Comparison of ENCODE assay signal across 9 cellular contexts in the genomic region with DNA sequence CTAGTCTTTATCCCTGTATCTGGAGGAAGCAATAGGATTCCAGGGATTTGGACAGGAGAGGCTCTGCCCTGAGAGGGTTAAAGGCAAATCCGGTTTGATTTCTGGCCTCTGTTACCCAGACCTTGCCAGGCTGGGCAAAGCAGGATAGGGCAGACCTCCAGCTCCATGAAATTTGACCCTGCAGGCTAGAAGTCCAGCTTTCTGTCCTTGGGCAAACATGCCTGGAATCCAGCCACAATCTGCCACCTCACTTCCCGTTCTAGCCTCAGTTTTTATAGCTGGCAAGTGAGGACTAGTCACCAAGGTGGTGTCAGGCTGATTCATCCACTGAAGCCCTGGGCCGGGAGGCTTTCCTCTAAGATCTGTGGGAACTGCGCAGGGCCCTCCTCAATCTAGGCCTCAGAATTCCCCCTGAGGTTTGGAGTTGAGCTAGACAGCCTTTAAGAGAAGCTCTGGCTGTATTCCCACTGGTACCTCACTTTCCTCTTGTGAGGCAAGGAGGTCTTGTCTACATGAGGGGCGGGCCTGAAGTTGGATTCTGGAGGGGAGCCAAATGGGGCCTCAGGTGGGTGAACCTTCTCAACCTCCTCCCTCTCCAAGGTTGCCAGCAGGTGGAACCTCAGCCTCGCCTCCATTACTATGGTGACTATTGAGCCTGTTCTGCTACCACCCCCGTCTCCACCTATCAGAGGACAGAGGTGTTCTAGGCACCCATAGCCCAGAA. TPM values are rescaled to one million over a fixed set of nuclear protein-coding genes. Genes with fewer than 3 reads are reported as not detected.
DNase-seq lines count a peak whose midpoint lies in the region; ATAC-seq and TF ChIP-seq lines count a peak whose summit lies in the region.
"Had no signal": no experiment of that assay in that cellular context is flagged by ENCODE, and none has a peak within 500 bp of the region (broad histone marks: within the 10 kb centered on the region; RNA-seq: fewer than 3 reads in every experiment).

No MANE protein-coding gene starts in this region.

- H3K9me3 Mint-ChIP-seq in stimulated activated naive CD8-positive, alpha-beta T cell treated with anti-CD3 and anti-CD28 coated beads, Interleukin-15, amount 100 ng/mL, for 72 hours: no peaks in the 10 kb centered on the region
- H3K9me3 Mint-ChIP-seq in activated T-helper 1 cell treated with anti-CD3 and anti-CD28 coated beads, Interleukin-12 subunit alpha, Interleukin-12 subunit beta, Interleukin-2, Interleukin-4 antibody, amounts not matched to agents 30 ng/mL and 10 ng/mL and 1 ng/mL, durations not matched to agents 14 hours and 24 hours and 36 hours: no peaks in the 10 kb centered on the region
- H3K9me3 Mint-ChIP-seq: activated naive CD8-positive, alpha-beta T cell treated with anti-CD3 and anti-CD28 coated beads, Interleukin-2, amount 10 ng/mL, durations not matched to agents 7 days and 5 days had no signal

- TF ChIP-seq CTCF in BJ (IDR thresholded peaks at IDR 0.05; ENCODE audit: insufficient read depth, low read depth, low read length) (no peak), brain microvascular endothelial cell (IDR thresholded peaks at IDR 0.05; ENCODE audit: low read depth, low read length, missing control alignments) (no peak), transverse colon (IDR thresholded peaks at IDR 0.05) (no peak)

- no peak for ATAC-seq in stimulated activated naive CD8-positive, alpha-beta T cell treated with anti-CD3 and anti-CD28 coated beads, Interleukin-15, amount 100 ng/mL, for 72 hours

- peak; percentile 67 for TF ChIP-seq POLR2A in transverse colon (IDR thresholded peaks at IDR 0.05)

- peak overlapping the region; percentile 68 for H3K27ac ChIP-seq in brain microvascular endothelial cell
- peak overlapping the region; percentile 86 to 91 (median 88) for H3K27ac ChIP-seq in transverse colon

- H3K27me3 Mint-ChIP-seq in stimulated activated naive CD8-positive, alpha-beta T cell treated with anti-CD3 and anti-CD28 coated beads, Interleukin-15, amount 100 ng/mL, for 72 hours: no peaks in the 10 kb centered on the region
- peaks cover 6% of the 10 kb centered on the region for H3K27me3 Mint-ChIP-seq in activated T-helper 1 cell treated with anti-CD3 and anti-CD28 coated beads, Interleukin-12 subunit alpha, Interleukin-12 subunit beta, Interleukin-2, Interleukin-4 antibody, amounts not matched to agents 30 ng/mL and 10 ng/mL and 1 ng/mL, durations not matched to agents 14 hours and 24 hours and 36 hours (ENCODE audit: insufficient read depth)
- H3K27me3 Mint-ChIP-seq: activated naive CD8-positive, alpha-beta T cell treated with anti-CD3 and anti-CD28 coated beads, Interleukin-2, amount 10 ng/mL, durations not matched to agents 7 days and 5 days had no signal

- in situ Hi-C loops in brain microvascular endothelial cell (cut with HindIII; ENCODE audit: low pct_ligation_motif_present, low sequenced_read_pairs) (loop anchor here (10.0 kb wide), 1 partner anchor 148 kb away; no protein-coding TSS in a partner anchor), transverse colon (cut with MboI; ENCODE audit: low pct_ligation_motif_present in 1 of 4, low pct_unique_long_range_greater_than_20kb in 1 of 4, low sequenced_read_pairs in 3 of 4) (no loop called here)

- H3K4me3 ChIP-seq in BJ (ENCODE audit: low read depth, low read length) (no peak overlapping the region), brain microvascular endothelial cell (ENCODE audit: low read depth, low read length) (no peak overlapping the region), transverse colon (peak overlapping the region in 1 of 4 donors; percentile 55)

- H3K9me3 ChIP-seq in transverse colon: no peaks in the 10 kb centered on the region

- DNase-seq in BJ (ENCODE audit: low read depth): peak; percentile 80
- DNase-seq in NCI-H1105 treated with DMSO at 0.1 percent for 48 hours (lab: John Stamatoyannopoulos, UW): peak; percentile 97
- DNase-seq in brain microvascular endothelial cell: peak; percentile 93
- peak; percentile 100 for DNase-seq in kidney tubule cell (ENCODE audit: low spot score)
- DNase-seq in transverse colon: peak; percentile 89
- DNase-seq in stimulated activated naive CD8-positive, alpha-beta T cell treated with anti-CD3 and anti-CD28 coated beads, Interleukin-15, amount 100 ng/mL, for 72 hours: no peak
- no peak for DNase-seq in activated CD4-positive, alpha-beta T cell treated with anti-CD3 and anti-CD28 coated beads for 1 hour
- no peak for DNase-seq in activated T-helper 1 cell treated with anti-CD3 and anti-CD28 coated beads, Interleukin-12 subunit alpha, Interleukin-12 subunit beta, Interleukin-2, Interleukin-4 antibody, amounts not matched to agents 30 ng/mL and 10 ng/mL and 1 ng/mL, durations not matched to agents 14 hours and 24 hours and 36 hours (ENCODE audit: low spot score)
- DNase-seq: activated naive CD8-positive, alpha-beta T cell treated with anti-CD3 and anti-CD28 coated beads, Interleukin-2, amount 10 ng/mL, durations not matched to agents 7 days and 5 days had no signal

- WGBS in transverse colon (ENCODE audit: low coverage in 1 of 2), 2 donors: 8 to 46% methylated on average over 2 to 7 of the region's 7 CpGs

- POLR2A ChIA-PET in BJ (lab: Charles Lee): no interaction called here

- intact Hi-C loops in transverse colon (cut with DNase I; ENCODE audit: low total_unique reads): no loop called here
- intact Hi-C loops in activated T-helper 1 cell treated with anti-CD3 and anti-CD28 coated beads, Interleukin-12 subunit alpha, Interleukin-12 subunit beta, Interleukin-2, Interleukin-4 antibody, amounts not matched to agents 30 ng/mL and 10 ng/mL and 1 ng/mL, durations not matched to agents 14 hours and 24 hours and 36 hours (cut with micrococcal nuclease): no loop called here

- H3K4me1 Mint-ChIP-seq in stimulated activated naive CD8-positive, alpha-beta T cell treated with anti-CD3 and anti-CD28 coated beads, Interleukin-15, amount 100 ng/mL, for 72 hours: peaks cover 28% of the 10 kb centered on the region
- peaks cover 22% of the 10 kb centered on the region for H3K4me1 Mint-ChIP-seq in activated T-helper 1 cell treated with anti-CD3 and anti-CD28 coated beads, Interleukin-12 subunit alpha, Interleukin-12 subunit beta, Interleukin-2, Interleukin-4 antibody, amounts not matched to agents 30 ng/mL and 10 ng/mL and 1 ng/mL, durations not matched to agents 14 hours and 24 hours and 36 hours (ENCODE audit: low read depth)

- H3K4me3 Mint-ChIP-seq in stimulated activated naive CD8-positive, alpha-beta T cell treated with anti-CD3 and anti-CD28 coated beads, Interleukin-15, amount 100 ng/mL, for 72 hours: no peak overlapping the region
- no peak overlapping the region for H3K4me3 Mint-ChIP-seq in activated T-helper 1 cell treated with anti-CD3 and anti-CD28 coated beads, Interleukin-12 subunit alpha, Interleukin-12 subunit beta, Interleukin-2, Interleukin-4 antibody, amounts not matched to agents 30 ng/mL and 10 ng/mL and 1 ng/mL, durations not matched to agents 14 hours and 24 hours and 36 hours
- H3K4me3 Mint-ChIP-seq: activated naive CD8-positive, alpha-beta T cell treated with anti-CD3 and anti-CD28 coated beads, Interleukin-2, amount 10 ng/mL, durations not matched to agents 7 days and 5 days had no signal

- H3K27ac Mint-ChIP-seq in stimulated activated naive CD8-positive, alpha-beta T cell treated with anti-CD3 and anti-CD28 coated beads, Interleukin-15, amount 100 ng/mL, for 72 hours: peak overlapping the region in 1 of 2 donors; percentile 59
- H3K27ac Mint-ChIP-seq in activated T-helper 1 cell treated with anti-CD3 and anti-CD28 coated beads, Interleukin-12 subunit alpha, Interleukin-12 subunit beta, Interleukin-2, Interleukin-4 antibody, amounts not matched to agents 30 ng/mL and 10 ng/mL and 1 ng/mL, durations not matched to agents 14 hours and 24 hours and 36 hours: no peak overlapping the region
- H3K27ac Mint-ChIP-seq: activated naive CD8-positive, alpha-beta T cell treated with anti-CD3 and anti-CD28 coated beads, Interleukin-2, amount 10 ng/mL, durations not matched to agents 7 days and 5 days had no signal

- peaks cover 13 to 71% (median 46%) of the 10 kb centered on the region in 4 donors for H3K4me1 ChIP-seq in transverse colon

- CTCF ChIA-PET in BJ (lab: Yijun Ruan, JAX): interaction anchor here (0.6 to 10.7 kb wide), 5 partner anchors 11 to 156 kb away, joined by 3 to 173 read pairs (median 9); no protein-coding TSS in a partner anchor

- H3K36me3 ChIP-seq in BJ (ENCODE audit: control insufficient read depth, insufficient read depth, low read length): peaks cover 4% of the 10 kb centered on the region; the same call in 1 of the 2 replicates
- no peaks in the 10 kb centered on the region for H3K36me3 ChIP-seq in brain microvascular endothelial cell (replicated peaks)
- no peaks in the 10 kb centered on the region for H3K36me3 ChIP-seq in transverse colon

- H3K27me3 ChIP-seq in BJ (ENCODE audit: control insufficient read depth, insufficient read depth, low read length): no peaks in the 10 kb centered on the region
- H3K27me3 ChIP-seq in brain microvascular endothelial cell (replicated peaks): no peaks in the 10 kb centered on the region
- no peaks in the 10 kb centered on the region for H3K27me3 ChIP-seq in transverse colon

- peaks cover 5% of the 10 kb centered on the region for H3K36me3 Mint-ChIP-seq in activated T-helper 1 cell treated with anti-CD3 and anti-CD28 coated beads, Interleukin-12 subunit alpha, Interleukin-12 subunit beta, Interleukin-2, Interleukin-4 antibody, amounts not matched to agents 30 ng/mL and 10 ng/mL and 1 ng/mL, durations not matched to agents 14 hours and 24 hours and 36 hours (ENCODE audit: low read depth)

- peak; percentile 26 for TF ChIP-seq EP300 in transverse colon (IDR thresholded peaks at IDR 0.05; ENCODE audit: low read depth)

RNA-seq across cellular contexts. Expression of gene P3R3URF, which starts 7.0 kb away (rescaled TPM):
- not detected in 2 replicates for polyA plus RNA-seq in BJ (2011; rRNA removed)
- polyA minus RNA-seq in BJ (2011; rRNA and poly(A)+ RNA removed): not detected in 2 replicates
- not detected for total RNA-seq in transverse colon
- not detected in 2 replicates for total RNA-seq in activated T-helper 1 cell treated with anti-CD3 and anti-CD28 coated beads, Interleukin-12 subunit alpha, Interleukin-12 subunit beta, Interleukin-2, Interleukin-4 antibody, amounts not matched to agents 30 ng/mL and 10 ng/mL and 1 ng/mL, durations not matched to agents 14 hours and 24 hours and 36 hours
- total RNA-seq: activated naive CD8-positive, alpha-beta T cell treated with anti-CD3 and anti-CD28 coated beads, Interleukin-2, amount 10 ng/mL, durations not matched to agents 7 days and 5 days had no signal

RNA-seq across cellular contexts. Expression of gene TSPAN1, which starts 8.4 kb away (rescaled TPM):
- polyA plus RNA-seq in BJ (2011; rRNA removed): 0.64 and 1.1 TPM in 2 replicates
- polyA minus RNA-seq in BJ (2011; rRNA and poly(A)+ RNA removed): 0.38 and 1.1 TPM in 2 replicates
- total RNA-seq in transverse colon: 1,000 to 10,000 TPM in 2 of 4 donors, 100 to 1,000 TPM in 2; 228 to 1,657 (median 1,038) TPM
- not detected in 2 replicates for total RNA-seq in activated T-helper 1 cell treated with anti-CD3 and anti-CD28 coated beads, Interleukin-12 subunit alpha, Interleukin-12 subunit beta, Interleukin-2, Interleukin-4 antibody, amounts not matched to agents 30 ng/mL and 10 ng/mL and 1 ng/mL, durations not matched to agents 14 hours and 24 hours and 36 hours
- total RNA-seq: activated naive CD8-positive, alpha-beta T cell treated with anti-CD3 and anti-CD28 coated beads, Interleukin-2, amount 10 ng/mL, durations not matched to agents 7 days and 5 days had no signal

RNA-seq across cellular contexts. Expression of gene POMGNT1, which starts 15.0 kb away (rescaled TPM):
- 60.7 and 80.0 TPM in 2 replicates for polyA plus RNA-seq in BJ (2011; rRNA removed)
- polyA minus RNA-seq in BJ (2011; rRNA and poly(A)+ RNA removed): 32.8 and 55.2 TPM in 2 replicates
- 10 to 100 TPM; 13.3 to 35.5 (median 27.6) TPM for total RNA-seq in transverse colon
- total RNA-seq in activated T-helper 1 cell treated with anti-CD3 and anti-CD28 coated beads, Interleukin-12 subunit alpha, Interleukin-12 subunit beta, Interleukin-2, Interleukin-4 antibody, amounts not matched to agents 30 ng/mL and 10 ng/mL and 1 ng/mL, durations not matched to agents 14 hours and 24 hours and 36 hours: 80.8 and 85.7 TPM in 2 replicates

RNA-seq across cellular contexts. Expression of gene LURAP1, which starts 19.9 kb away (rescaled TPM):
- 2.5 and 3.2 TPM in 2 replicates for polyA plus RNA-seq in BJ (2011; rRNA removed)
- polyA minus RNA-seq in BJ (2011; rRNA and poly(A)+ RNA removed): 1.4 and 1.6 TPM in 2 replicates
- total RNA-seq in transverse colon: 1 to 10 TPM in 3 of 4 donors, not detected in 1; 1.9 to 7.0 (median 2.3) TPM
- 0.15 TPM in 1 of 2 replicates, not detected in the other for total RNA-seq in activated T-helper 1 cell treated with anti-CD3 and anti-CD28 coated beads, Interleukin-12 subunit alpha, Interleukin-12 subunit beta, Interleukin-2, Interleukin-4 antibody, amounts not matched to agents 30 ng/mL and 10 ng/mL and 1 ng/mL, durations not matched to agents 14 hours and 24 hours and 36 hours

RNA-seq across cellular contexts. Expression of gene PIK3R3, which starts 50.9 kb away (rescaled TPM):
- 1.5 and 2.2 TPM in 2 replicates for polyA plus RNA-seq in BJ (2011; rRNA removed)
- 2.1 and 2.4 TPM in 2 replicates for polyA minus RNA-seq in BJ (2011; rRNA and poly(A)+ RNA removed)
- total RNA-seq in transverse colon: 1 to 10 TPM; 3.0 to 5.9 (median 4.7) TPM
- total RNA-seq in activated T-helper 1 cell treated with anti-CD3 and anti-CD28 coated beads, Interleukin-12 subunit alpha, Interleukin-12 subunit beta, Interleukin-2, Interleukin-4 antibody, amounts not matched to agents 30 ng/mL and 10 ng/mL and 1 ng/mL, durations not matched to agents 14 hours and 24 hours and 36 hours: 3.6 TPM in 2 replicates

Comparison
In these comparisons a context has a peak if more than half of its experiments do, and no peak if none do; other contexts are left out.
1. DNase-seq: peak in BJ (single experiment), NCI-H1105 treated with DMSO at 0.1 percent for 48 hours (single experiment), brain microvascular endothelial cell (single experiment), kidney tubule cell (single experiment) and transverse colon (single experiment); none in stimulated activated naive CD8-positive, alpha-beta T cell treated with anti-CD3 and anti-CD28 coated beads, Interleukin-15, amount 100 ng/mL, for 72 hours (0 of 2), activated CD4-positive, alpha-beta T cell treated with anti-CD3 and anti-CD28 coated beads for 1 hour (single experiment) and activated T-helper 1 cell treated with anti-CD3 and anti-CD28 coated beads, Interleukin-12 subunit alpha, Interleukin-12 subunit beta, Interleukin-2, Interleukin-4 antibody, amounts not matched to agents 30 ng/mL and 10 ng/mL and 1 ng/mL, durations not matched to agents 14 hours and 24 hours and 36 hours (single experiment).
2. RNA of gene TSPAN1, which starts 8.4 kb away (total RNA-seq): 228 to 1,657 TPM in transverse colon; not detected in activated T-helper 1 cell treated with anti-CD3 and anti-CD28 coated beads, Interleukin-12 subunit alpha, Interleukin-12 subunit beta, Interleukin-2, Interleukin-4 antibody, amounts not matched to agents 30 ng/mL and 10 ng/mL and 1 ng/mL, durations not matched to agents 14 hours and 24 hours and 36 hours; every median in the first group is over 100 times any median in the second.